In genomic region chr6:2944405-2945068, GRCh38 we compare ENCODE assay signal across 24 cellular contexts. TPM values are rescaled to one million over a fixed set of nuclear protein-coding genes. Genes with fewer than 3 reads are reported as not detected.
DNase-seq lines count a peak whose midpoint lies in the region; ATAC-seq and TF ChIP-seq lines count a peak whose summit lies in the region.
"Had no signal": no experiment of that assay in that cellular context is flagged by ENCODE, and none has a peak within 500 bp of the region (broad histone marks: within the 10 kb centered on the region; RNA-seq: fewer than 3 reads in every experiment).

No MANE protein-coding gene starts in this region.

- no peak overlapping the region for H2BK120ac ChIP-seq in trophoblast cell (ENCODE audit: insufficient read depth, low read length, poor library complexity)

- H3K9me3 ChIP-seq in trophoblast cell (ENCODE audit: insufficient read depth, low read depth, low read length): no peaks in the 10 kb centered on the region
- H3K9me3 ChIP-seq: gastroesophageal sphincter, lower lobe of right lung, thoracic aorta had no signal

- no peak overlapping the region for H2BK5ac ChIP-seq in trophoblast cell (ENCODE audit: low read depth, low read length, poor library complexity)

- no peaks in the 10 kb centered on the region for H3K27me3 ChIP-seq in trophoblast cell (ENCODE audit: insufficient read depth, low read length)
- H3K27me3 ChIP-seq: brain microvascular endothelial cell, gastroesophageal sphincter had no signal

- peaks cover 36% of the 10 kb centered on the region for H3K36me3 Mint-ChIP-seq in activated naive CD8-positive, alpha-beta T cell treated with anti-CD3 and anti-CD28 coated beads, Interleukin-2, amount 10 ng/mL, durations not matched to agents 7 days and 5 days
- H3K36me3 Mint-ChIP-seq in activated naive CD8-positive, alpha-beta T cell treated with anti-CD3 and anti-CD28 coated beads for 36 hours: peaks cover 22% of the 10 kb centered on the region
- H3K36me3 Mint-ChIP-seq in IgD-negative memory B cell (peaks cover 5% of the 10 kb centered on the region), activated B cell treated with CpG ODN at 0.5 μM for 24 hours (ENCODE audit: low read depth) (peaks cover 17% of the 10 kb centered on the region)

- H3K27ac ChIP-seq in trophoblast cell (ENCODE audit: low read depth, low read length): no peak overlapping the region
- H3K27ac ChIP-seq: brain microvascular endothelial cell, gastroesophageal sphincter, thoracic aorta had no signal

- no peak for DNase-seq in activated naive CD8-positive, alpha-beta T cell treated with anti-CD3 and anti-CD28 coated beads, Interleukin-2, amount 10 ng/mL, durations not matched to agents 7 days and 5 days
- no peak for DNase-seq in activated naive CD8-positive, alpha-beta T cell treated with anti-CD3 and anti-CD28 coated beads for 36 hours
- DNase-seq in activated B cell treated with CpG ODN at 0.5 μM for 24 hours: no peak
- peak; percentile 6 for DNase-seq in stimulated activated CD8-positive, alpha-beta memory T cell treated with anti-CD3 and anti-CD28 coated beads, Interleukin-4, amount 100 ng/mL, for 48 hours
- DNase-seq in trophoblast cell: no peak
- DNase-seq: activated CD4-positive, CD25-positive, alpha-beta regulatory T cell treated with anti-CD3 and anti-CD28 coated beads, Interleukin-2, amount 50 U/mL, for 72 hours; brain microvascular endothelial cell; CD8-positive, alpha-beta T cell; DMS79; effector memory CD8-positive, alpha-beta T cell; Kasumi-1; lower lobe of right lung; NCI-H1048; NCI-H2081; NCI-H510A; nucleus accumbens; small intestine; stimulated activated naive CD4-positive, alpha-beta T cell had no signal

- H3K23ac ChIP-seq in trophoblast cell (ENCODE audit: low read length): no peak overlapping the region

- H3K14ac ChIP-seq in trophoblast cell (ENCODE audit: low read length): no peak overlapping the region

- no peaks in the 10 kb centered on the region for H3K27me3 Mint-ChIP-seq in activated naive CD8-positive, alpha-beta T cell treated with anti-CD3 and anti-CD28 coated beads, Interleukin-2, amount 10 ng/mL, durations not matched to agents 7 days and 5 days
- peaks cover 4% of the 10 kb centered on the region for H3K27me3 Mint-ChIP-seq in activated naive CD8-positive, alpha-beta T cell treated with anti-CD3 and anti-CD28 coated beads for 36 hours
- no peaks in the 10 kb centered on the region for H3K27me3 Mint-ChIP-seq in IgD-negative memory B cell
- no peaks in the 10 kb centered on the region for H3K27me3 Mint-ChIP-seq in activated B cell treated with CpG ODN at 0.5 μM for 24 hours
- H3K27me3 Mint-ChIP-seq: effector memory CD8-positive, alpha-beta T cell had no signal

- ATAC-seq in activated naive CD8-positive, alpha-beta T cell treated with anti-CD3 and anti-CD28 coated beads, Interleukin-2, amount 10 ng/mL, durations not matched to agents 7 days and 5 days (ENCODE audit: low read depth): no peak
- ATAC-seq in activated B cell treated with CpG ODN at 0.5 μM for 24 hours (ENCODE audit: low read depth) (no peak), esophagus mucosa (no peak), GM21360 (IDR thresholded peaks at IDR 0.05; ENCODE audit: unreplicated experiment) (no peak)
- ATAC-seq: CD8-positive, alpha-beta T cell; effector memory CD8-positive, alpha-beta T cell; gastroesophageal sphincter; lower lobe of right lung had no signal

- no peaks in the 10 kb centered on the region for H3K79me2 ChIP-seq in trophoblast cell (ENCODE audit: control insufficient read depth, insufficient read depth, low read length, poor library complexity)

- H3K4ac ChIP-seq in trophoblast cell (ENCODE audit: low read depth, low read length): no peak overlapping the region

- no peak overlapping the region for H4K12ac ChIP-seq in trophoblast cell (ENCODE audit: low read depth, low read length)

- no peak overlapping the region for H3K4me3 Mint-ChIP-seq in activated naive CD8-positive, alpha-beta T cell treated with anti-CD3 and anti-CD28 coated beads, Interleukin-2, amount 10 ng/mL, durations not matched to agents 7 days and 5 days
- no peak overlapping the region for H3K4me3 Mint-ChIP-seq in activated naive CD8-positive, alpha-beta T cell treated with anti-CD3 and anti-CD28 coated beads for 36 hours
- H3K4me3 Mint-ChIP-seq in IgD-negative memory B cell: peak overlapping the region in 3 of 4 donors; percentile 34 to 80 (median 73)
- no peak overlapping the region for H3K4me3 Mint-ChIP-seq in activated B cell treated with CpG ODN at 0.5 μM for 24 hours
- H3K4me3 Mint-ChIP-seq: activated T-helper 1 cell treated with anti-CD3 and anti-CD28 coated beads, Interleukin-12 subunit alpha, Interleukin-12 subunit beta, Interleukin-2, Interleukin-4 antibody, amounts not matched to agents 30 ng/mL and 10 ng/mL and 1 ng/mL, durations not matched to agents 14 hours and 24 hours and 36 hours; effector memory CD8-positive, alpha-beta T cell had no signal

- no peaks in the 10 kb centered on the region for H3K4me1 ChIP-seq in trophoblast cell (ENCODE audit: control insufficient read depth in 1 of 2, insufficient read depth in 2 of 2, low read length in 2 of 2)
- H3K4me1 ChIP-seq: gastroesophageal sphincter had no signal

- 100% methylated on average over 1 of the region's 3 CpGs for WGBS in trophoblast cell (ENCODE audit: extremely low coverage, insufficient coverage, insufficient read length)

- H3K79me1 ChIP-seq in trophoblast cell (ENCODE audit: low read length): no peaks in the 10 kb centered on the region

- CTCF ChIA-PET in activated B cell treated with CpG ODN at 0.5 μM for 24 hours (lab: Charles Lee): interaction anchor here (1.2 to 2.6 kb wide), 3 partner anchors 8 to 98 kb away, joined by 3 to 13 read pairs (median 10); no protein-coding TSS in a partner anchor

- H2AK5ac ChIP-seq in trophoblast cell (ENCODE audit: low read length): no peak overlapping the region

- peak overlapping the region; percentile 32 for H3K27ac Mint-ChIP-seq in activated naive CD8-positive, alpha-beta T cell treated with anti-CD3 and anti-CD28 coated beads, Interleukin-2, amount 10 ng/mL, durations not matched to agents 7 days and 5 days
- no peak overlapping the region for H3K27ac Mint-ChIP-seq in activated naive CD8-positive, alpha-beta T cell treated with anti-CD3 and anti-CD28 coated beads for 36 hours
- peak overlapping the region; percentile 14 to 81 (median 79) for H3K27ac Mint-ChIP-seq in IgD-negative memory B cell
- H3K27ac Mint-ChIP-seq in activated B cell treated with CpG ODN at 0.5 μM for 24 hours: peak overlapping the region; percentile 68
- H3K27ac Mint-ChIP-seq: activated T-helper 1 cell treated with anti-CD3 and anti-CD28 coated beads, Interleukin-12 subunit alpha, Interleukin-12 subunit beta, Interleukin-2, Interleukin-4 antibody, amounts not matched to agents 30 ng/mL and 10 ng/mL and 1 ng/mL, durations not matched to agents 14 hours and 24 hours and 36 hours; effector memory CD8-positive, alpha-beta T cell had no signal

- no peak overlapping the region for H4K91ac ChIP-seq in trophoblast cell (ENCODE audit: low read depth, low read length)

- H3K18ac ChIP-seq in trophoblast cell (ENCODE audit: low read length): no peak overlapping the region

- TF ChIP-seq CTCF in activated B cell treated with CpG ODN at 0.5 μM for 24 hours (IDR thresholded peaks at IDR 0.05): no peak

- H3K9me3 Mint-ChIP-seq in activated naive CD8-positive, alpha-beta T cell treated with anti-CD3 and anti-CD28 coated beads, Interleukin-2, amount 10 ng/mL, durations not matched to agents 7 days and 5 days: peaks cover 3% of the 10 kb centered on the region
- peaks cover 7% of the 10 kb centered on the region for H3K9me3 Mint-ChIP-seq in activated naive CD8-positive, alpha-beta T cell treated with anti-CD3 and anti-CD28 coated beads for 36 hours
- H3K9me3 Mint-ChIP-seq in IgD-negative memory B cell (peaks cover 0 to 1% (median 0%) of the 10 kb centered on the region in 3 donors), activated B cell treated with CpG ODN at 0.5 μM for 24 hours (peaks cover 2% of the 10 kb centered on the region)
- H3K9me3 Mint-ChIP-seq: effector memory CD8-positive, alpha-beta T cell had no signal

- no peak overlapping the region for H2AFZ ChIP-seq in trophoblast cell (ENCODE audit: insufficient read depth, low read length, poor library complexity)

- H3K4me1 Mint-ChIP-seq in activated naive CD8-positive, alpha-beta T cell treated with anti-CD3 and anti-CD28 coated beads, Interleukin-2, amount 10 ng/mL, durations not matched to agents 7 days and 5 days: peaks cover 26% of the 10 kb centered on the region
- peaks cover 39% of the 10 kb centered on the region for H3K4me1 Mint-ChIP-seq in activated naive CD8-positive, alpha-beta T cell treated with anti-CD3 and anti-CD28 coated beads for 36 hours
- H3K4me1 Mint-ChIP-seq in IgD-negative memory B cell (peaks cover 50 to 59% (median 56%) of the 10 kb centered on the region in 3 donors), activated B cell treated with CpG ODN at 0.5 μM for 24 hours (peaks cover 74% of the 10 kb centered on the region)

- H4K8ac ChIP-seq in trophoblast cell (ENCODE audit: low read depth, low read length): no peak overlapping the region

- intact Hi-C loops in activated B cell treated with CpG ODN at 0.5 μM for 24 hours (cut with micrococcal nuclease): loop anchor here (5.0 kb wide), 1 partner anchor 123 kb away; the partner anchor contains the start of gene RIPK1

- H3K9ac ChIP-seq in trophoblast cell (ENCODE audit: low read length): no peak overlapping the region

- no peak overlapping the region for H2BK12ac ChIP-seq in trophoblast cell (ENCODE audit: low read length)

- H3K4me2 ChIP-seq in trophoblast cell (ENCODE audit: low read length): no peak overlapping the region

- no peak overlapping the region for H3K4me3 ChIP-seq in trophoblast cell (ENCODE audit: low read depth, low read length)
- H3K4me3 ChIP-seq: gastroesophageal sphincter, lower lobe of right lung, thoracic aorta had no signal

- POLR2A ChIA-PET in activated naive CD8-positive, alpha-beta T cell treated with anti-CD3 and anti-CD28 coated beads, Interleukin-2, amount 10 ng/mL, durations not matched to agents 7 days and 5 days (lab: Charles Lee): interaction anchor here (1.0 to 1.4 kb wide), 2 partner anchors 44 to 46 kb away, joined by 3 read pairs; no protein-coding TSS in a partner anchor
- POLR2A ChIA-PET in activated B cell treated with CpG ODN at 0.5 μM for 24 hours (lab: Charles Lee): interaction anchor here (0.7 to 4.6 kb wide), 9 partner anchors 8 to 124 kb away, joined by 3 to 25 read pairs (median 4); partner anchors contain the start of genes RIPK1 and SERPINB6

- peaks cover 9 to 11% of the 10 kb centered on the region in 2 experiments for H3K36me3 ChIP-seq in trophoblast cell (ENCODE audit: control insufficient read depth in 1 of 2, insufficient read depth in 2 of 2, low read length in 2 of 2)

RNA-seq across cellular contexts. Expression of gene SERPINB6, which starts 26.8 kb away (rescaled TPM):
- 10 to 100 TPM; 85.3 to 85.6 TPM for total RNA-seq in activated naive CD8-positive, alpha-beta T cell treated with anti-CD3 and anti-CD28 coated beads, Interleukin-2, amount 10 ng/mL, durations not matched to agents 7 days and 5 days
- total RNA-seq in activated naive CD8-positive, alpha-beta T cell treated with anti-CD3 and anti-CD28 coated beads for 36 hours: 10 to 100 TPM; 54.9 to 56.0 TPM
- 77.8 TPM for polyA plus RNA-seq in IgD-negative memory B cell
- total RNA-seq in activated B cell treated with CpG ODN at 0.5 μM for 24 hours (51.7 and 56.1 TPM in 2 replicates), esophagus mucosa (78.8 TPM)
- polyA plus RNA-seq in trophoblast cell (2013): 72.6 and 74.8 TPM in 2 replicates

RNA-seq across cellular contexts. Expression of gene SERPINB9, which starts 41.4 kb away (rescaled TPM):
- total RNA-seq in activated naive CD8-positive, alpha-beta T cell treated with anti-CD3 and anti-CD28 coated beads, Interleukin-2, amount 10 ng/mL, durations not matched to agents 7 days and 5 days: 10 to 100 TPM; 56.4 to 56.8 TPM
- total RNA-seq in activated naive CD8-positive, alpha-beta T cell treated with anti-CD3 and anti-CD28 coated beads for 36 hours: 10 to 100 TPM; 51.3 to 51.4 TPM
- 20.1 TPM for polyA plus RNA-seq in IgD-negative memory B cell
- total RNA-seq in activated B cell treated with CpG ODN at 0.5 μM for 24 hours (142 and 149 TPM in 2 replicates), esophagus mucosa (8.4 TPM)
- 414 and 460 TPM in 2 replicates for polyA plus RNA-seq in trophoblast cell (2013)

RNA-seq across cellular contexts. Expression of gene NQO2, which starts 55.2 kb away (rescaled TPM):
- total RNA-seq in activated naive CD8-positive, alpha-beta T cell treated with anti-CD3 and anti-CD28 coated beads, Interleukin-2, amount 10 ng/mL, durations not matched to agents 7 days and 5 days: 10 to 100 TPM; 17.0 to 17.5 TPM
- 10 to 100 TPM; 12.8 to 13.7 TPM for total RNA-seq in activated naive CD8-positive, alpha-beta T cell treated with anti-CD3 and anti-CD28 coated beads for 36 hours
- polyA plus RNA-seq in IgD-negative memory B cell: 27.6 TPM
- total RNA-seq in activated B cell treated with CpG ODN at 0.5 μM for 24 hours: 11.9 and 12.3 TPM in 2 replicates
- 31.6 TPM for total RNA-seq in esophagus mucosa
- 21.9 and 22.8 TPM in 2 replicates for polyA plus RNA-seq in trophoblast cell (2013)

Comparison
In these comparisons a context has a peak if more than half of its experiments do, and no peak if none do; other contexts are left out.
1. H3K4me3 Mint-ChIP-seq: peak in IgD-negative memory B cell (3 of 4); none in activated naive CD8-positive, alpha-beta T cell treated with anti-CD3 and anti-CD28 coated beads, Interleukin-2, amount 10 ng/mL, durations not matched to agents 7 days and 5 days (single experiment), activated naive CD8-positive, alpha-beta T cell treated with anti-CD3 and anti-CD28 coated beads for 36 hours (single experiment) and activated B cell treated with CpG ODN at 0.5 μM for 24 hours (single experiment).